8 cellular contexts compared by ENCODE assay signal in the genomic region with DNA sequence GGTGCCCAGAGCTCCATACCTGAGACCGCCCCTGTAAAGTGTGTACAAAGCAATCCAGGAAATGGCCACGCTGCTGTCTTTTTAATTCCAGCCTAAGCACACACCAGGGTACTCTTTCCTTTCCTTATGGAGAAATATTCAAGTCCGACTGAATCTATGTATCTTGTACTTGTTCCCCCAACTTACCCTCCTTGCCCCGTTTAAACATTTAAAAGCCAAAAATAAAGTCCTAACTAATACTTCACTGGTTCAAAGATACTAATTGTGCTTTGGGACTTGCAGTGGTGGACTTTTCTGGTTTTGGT. TPM values are rescaled to one million over a fixed set of nuclear protein-coding genes. Genes with fewer than 3 reads are reported as not detected.
DNase-seq lines count a peak whose midpoint lies in the region; ATAC-seq and TF ChIP-seq lines count a peak whose summit lies in the region.

No MANE protein-coding gene starts in this region.

- peak overlapping the region; percentile 81 for H3K4me3 ChIP-seq in cardiac muscle cell
- H3K4me3 ChIP-seq in KMS-11 (IDR thresholded peaks at IDR 0.05; ENCODE audit: insufficient read depth, low read depth, low read length): no peak overlapping the region
- H3K4me3 ChIP-seq in mucosa of rectum (ENCODE audit: low read length in 2 of 2): peak overlapping the region; percentile 80

- H3K36me3 ChIP-seq in cardiac muscle cell (no peaks in the 10 kb centered on the region), KMS-11 (ENCODE audit: insufficient read depth) (no peaks in the 10 kb centered on the region), mucosa of rectum (ENCODE audit: control insufficient read depth in 2 of 2, insufficient read depth in 2 of 2, low read length in 2 of 2) (no peaks in the 10 kb centered on the region)

- H3K27me3 ChIP-seq in cardiac muscle cell (no peaks in the 10 kb centered on the region), KMS-11 (ENCODE audit: insufficient read depth, low read depth) (no peaks in the 10 kb centered on the region), mucosa of rectum (ENCODE audit: control insufficient read depth in 2 of 2, insufficient read depth in 2 of 2, low read length in 2 of 2) (no peaks in the 10 kb centered on the region)

- peak overlapping the region; percentile 88 for H3K4me2 ChIP-seq in KMS-11

- no peak for DNase-seq in cardiac muscle cell (ENCODE audit: low read depth in 1 of 2, low spot score in 1 of 2)
- no peak for DNase-seq in left ventricle myocardium superior
- DNase-seq in T47D (ENCODE audit: low read depth in 1 of 2, low spot score in 1 of 2): peak; percentile 1 to 35
- no peak for DNase-seq in stimulated activated naive CD4-positive, alpha-beta T cell (lab: John Stamatoyannopoulos, UW)
- no peak for DNase-seq in NCI-H2171 treated with DMSO at 0.1 percent for 48 hours (lab: John Stamatoyannopoulos, UW)

- H2AFZ ChIP-seq in KMS-11 (ENCODE audit: low read depth): peak overlapping the region; percentile 87

- intact Hi-C loops in left ventricle myocardium superior (cut with micrococcal nuclease): no loop called here

- no peaks in the 10 kb centered on the region for H4K20me1 ChIP-seq in KMS-11 (ENCODE audit: insufficient read depth)

- H3K27ac ChIP-seq in cardiac muscle cell (peak overlapping the region; percentile 80), KMS-11 (peak overlapping the region; percentile 93), mucosa of rectum (ENCODE audit: low read depth in 2 of 2, low read length in 2 of 2) (peak overlapping the region; percentile 81 to 85)

- H3K79me2 ChIP-seq in KMS-11 (ENCODE audit: insufficient read depth, low read depth): peaks cover 42% of the 10 kb centered on the region

- H3K4me1 ChIP-seq in cardiac muscle cell (ENCODE audit: low read depth) (no peaks in the 10 kb centered on the region), KMS-11 (ENCODE audit: low read depth, poor library complexity, severe bottlenecking) (peaks cover 25% of the 10 kb centered on the region), mucosa of rectum (ENCODE audit: control insufficient read depth in 2 of 2, insufficient read depth in 2 of 2, low read length in 2 of 2) (peaks cover 0 to 3% of the 10 kb centered on the region in 2 donors)

- in situ Hi-C loops in T47D (cut with HindIII; ENCODE audit: low pct_unique_long_range_greater_than_20kb, low sequenced_read_pairs): no loop called here

- TF ChIP-seq CTCF in cardiac muscle cell (IDR thresholded peaks at IDR 0.05; ENCODE audit: low read depth, low read length) (no peak), KMS-11 (conservative IDR thresholded peaks at IDR 0.05; ENCODE audit: low read depth, low read length) (no peak)

- H3K9ac ChIP-seq in KMS-11: peak overlapping the region; percentile 95
- peak overlapping the region; percentile 72 to 80 for H3K9ac ChIP-seq in mucosa of rectum (ENCODE audit: low read depth in 1 of 2, low read length in 2 of 2)

- H3K9me3 ChIP-seq in cardiac muscle cell (ENCODE audit: low read depth) (no peaks in the 10 kb centered on the region), mucosa of rectum (ENCODE audit: control insufficient read depth in 2 of 2, low read length in 2 of 2) (no peaks in the 10 kb centered on the region)

- ATAC-seq in left ventricle myocardium superior (no peak), GM18858 (IDR thresholded peaks at IDR 0.05; ENCODE audit: unreplicated experiment) (no peak)

RNA-seq across cellular contexts. Expression of a gene that starts 0.7 kb away (rescaled TPM):
- total RNA-seq in cardiac muscle cell (10.5 and 10.7 TPM in 2 replicates), left ventricle myocardium superior (1.7 TPM)
- polyA plus RNA-seq in cardiac muscle cell: 20.0 and 22.1 TPM in 2 replicates

RNA-seq across cellular contexts. Expression of a gene that starts 40.0 kb away (rescaled TPM):
- 0.74 and 1.4 TPM in 2 replicates for total RNA-seq in cardiac muscle cell
- polyA plus RNA-seq in cardiac muscle cell: 0.39 and 0.88 TPM in 2 replicates
- 0.40 TPM for total RNA-seq in left ventricle myocardium superior

Comparison
In these comparisons a context has a peak if more than half of its experiments do, and no peak if none do; other contexts are left out.
1. DNase-seq: peak in T47D (2 of 2); none in cardiac muscle cell (0 of 2), left ventricle myocardium superior (single experiment), stimulated activated naive CD4-positive, alpha-beta T cell (0 of 6) and NCI-H2171 treated with DMSO at 0.1 percent for 48 hours (single experiment).
2. Peak in every context shown above with its lines, with median percentiles within 50 percentile points of each other: H3K27ac ChIP-seq.